Comparison of ENCODE assay signal across 8 cellular contexts in the genomic region with DNA sequence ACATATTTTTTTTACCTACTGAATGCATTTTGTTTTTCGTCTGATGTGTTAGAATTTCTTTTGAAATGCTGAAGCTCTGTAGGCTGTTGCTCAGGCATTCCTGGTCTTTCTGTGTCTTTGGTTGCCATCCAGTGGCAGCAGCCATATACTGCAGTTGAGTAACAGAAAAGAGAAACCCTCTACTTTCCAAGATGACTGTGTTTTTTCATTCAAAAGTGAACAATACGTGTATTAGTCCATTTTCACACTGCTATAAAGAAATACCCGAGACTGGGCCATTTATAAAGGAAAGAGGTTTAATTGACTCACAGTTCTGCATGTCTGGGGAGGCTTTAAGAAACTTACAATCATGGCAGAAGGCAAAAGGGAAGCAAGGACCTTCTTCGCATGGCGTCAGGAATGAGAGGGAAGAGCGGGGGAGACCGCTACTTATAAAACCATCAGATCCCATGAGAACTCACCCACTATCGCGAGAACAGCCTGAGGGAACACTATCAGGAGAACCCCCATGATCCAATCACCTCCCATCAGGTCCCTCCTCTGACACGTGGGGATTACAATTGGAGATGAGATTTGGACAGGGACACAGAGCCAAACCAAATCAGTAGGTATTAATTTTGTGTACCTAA. TPM values are rescaled to one million over a fixed set of nuclear protein-coding genes. Genes with fewer than 3 reads are reported as not detected.
DNase-seq lines count a peak whose midpoint lies in the region; ATAC-seq and TF ChIP-seq lines count a peak whose summit lies in the region.

No MANE protein-coding gene starts in this region.

- intact Hi-C loops in CD4-positive, alpha-beta memory T cell (cut with micrococcal nuclease): loop anchor here (1.0 to 5.0 kb wide), 6 partner anchors 221 to 526 kb away; a partner anchor contains a TSS
- intact Hi-C loops in head of caudate nucleus (cut with DNase I): no loop called here

- ATAC-seq in GM19351 (IDR thresholded peaks at IDR 0.05; ENCODE audit: unreplicated experiment): peak; percentile 42
- ATAC-seq in activated naive CD8-positive, alpha-beta T cell treated with anti-CD3 and anti-CD28 coated beads, Interleukin-2, amount 10 ng/mL, durations not matched to agents 7 days and 5 days (ENCODE audit: low read depth): peak; percentile 28

- peaks cover 0 to 3% of the 10 kb centered on the region in 2 donors for H3K36me3 Mint-ChIP-seq in CD4-positive, alpha-beta memory T cell
- H3K36me3 Mint-ChIP-seq in activated naive CD8-positive, alpha-beta T cell treated with anti-CD3 and anti-CD28 coated beads, Interleukin-2, amount 10 ng/mL, durations not matched to agents 7 days and 5 days: no peaks in the 10 kb centered on the region
- no peaks in the 10 kb centered on the region for H3K36me3 Mint-ChIP-seq in progenitor cell of endocrine pancreas (ENCODE audit: insufficient read depth)

- no peak overlapping the region for H3K4me3 ChIP-seq in CD4-positive, alpha-beta memory T cell (ENCODE audit: low read length in 2 of 2)

- in situ Hi-C loops in SK-MEL-5 (cut with HindIII; ENCODE audit: low pct_unique_long_range_greater_than_20kb, low sequenced_read_pairs): no loop called here

- peak overlapping the region; percentile 42 to 82 (median 71) for H3K4me3 Mint-ChIP-seq in CD4-positive, alpha-beta memory T cell
- peak overlapping the region; percentile 84 for H3K4me3 Mint-ChIP-seq in activated naive CD8-positive, alpha-beta T cell treated with anti-CD3 and anti-CD28 coated beads, Interleukin-2, amount 10 ng/mL, durations not matched to agents 7 days and 5 days
- H3K4me3 Mint-ChIP-seq in progenitor cell of endocrine pancreas (ENCODE audit: low read depth): peak overlapping the region; percentile 46

- peaks cover 11% of the 10 kb centered on the region for H3K4me1 ChIP-seq in CD4-positive, alpha-beta memory T cell (ENCODE audit: insufficient read depth, low read length)

- no peaks in the 10 kb centered on the region for H3K36me3 ChIP-seq in CD4-positive, alpha-beta memory T cell (ENCODE audit: insufficient read depth, low read length)

- DNase-seq in CD4-positive, alpha-beta memory T cell: peak; percentile 67 to 72 (median 68)
- DNase-seq in LoVo (ENCODE audit: low spot score) (peak; percentile 58), SK-MEL-5 (ENCODE audit: low read depth, low spot score) (peak; percentile 92), head of caudate nucleus (peak in 39 of 42 donors; percentile 28 to 84 (median 68)), progenitor cell of endocrine pancreas (ENCODE audit: low spot score, unreplicated experiment) (no peak), HPDE6-E6E7 (ENCODE audit: extremely low spot score) (no peak)
- DNase-seq in activated naive CD8-positive, alpha-beta T cell treated with anti-CD3 and anti-CD28 coated beads, Interleukin-2, amount 10 ng/mL, durations not matched to agents 7 days and 5 days: no peak

- POLR2A ChIA-PET in CD4-positive, alpha-beta memory T cell (lab: Charles Lee; ENCODE audit: partially characterized antibody): interaction anchor here (1.0 to 1.9 kb wide), 4 partner anchors 220 to 347 kb away, joined by 3 to 5 read pairs (median 4); a partner anchor contains a TSS
- POLR2A ChIA-PET in activated naive CD8-positive, alpha-beta T cell treated with anti-CD3 and anti-CD28 coated beads, Interleukin-2, amount 10 ng/mL, durations not matched to agents 7 days and 5 days (lab: Charles Lee): interaction anchor here (0.6 to 1.2 kb wide), 5 partner anchors 73 to 526 kb away, joined by 3 to 4 read pairs (median 3); a partner anchor contains a TSS

- peak; percentile 78 for TF ChIP-seq CTCF in progenitor cell of endocrine pancreas (IDR thresholded peaks at IDR 0.05; ENCODE audit: unreplicated experiment)

- peak overlapping the region in 4 of 7 donors; percentile 1 to 82 (median 64) for H3K27ac Mint-ChIP-seq in CD4-positive, alpha-beta memory T cell
- no peak overlapping the region for H3K27ac Mint-ChIP-seq in activated naive CD8-positive, alpha-beta T cell treated with anti-CD3 and anti-CD28 coated beads, Interleukin-2, amount 10 ng/mL, durations not matched to agents 7 days and 5 days
- H3K27ac Mint-ChIP-seq in progenitor cell of endocrine pancreas: peak overlapping the region; percentile 87

- no peak overlapping the region for H3K27ac ChIP-seq in CD4-positive, alpha-beta memory T cell (ENCODE audit: low read depth, low read length)

- CTCF ChIA-PET in CD4-positive, alpha-beta memory T cell (lab: Charles Lee; ENCODE audit: partially characterized antibody): interaction anchor here (0.7 to 2.2 kb wide), 22 partner anchors 18 to 850 kb away, joined by 3 to 27 read pairs (median 4); a partner anchor contains a TSS

- no peaks in the 10 kb centered on the region for H3K27me3 ChIP-seq in CD4-positive, alpha-beta memory T cell (ENCODE audit: insufficient read depth, low read length)

- no peaks in the 10 kb centered on the region for H3K9me3 ChIP-seq in CD4-positive, alpha-beta memory T cell (ENCODE audit: control insufficient read depth in 1 of 2, low read length in 2 of 2)

- peaks cover 0 to 5% of the 10 kb centered on the region in 2 donors for H3K27me3 Mint-ChIP-seq in CD4-positive, alpha-beta memory T cell
- H3K27me3 Mint-ChIP-seq in activated naive CD8-positive, alpha-beta T cell treated with anti-CD3 and anti-CD28 coated beads, Interleukin-2, amount 10 ng/mL, durations not matched to agents 7 days and 5 days: peaks cover 53% of the 10 kb centered on the region
- peaks cover 50% of the 10 kb centered on the region for H3K27me3 Mint-ChIP-seq in progenitor cell of endocrine pancreas

- no peaks in the 10 kb centered on the region for H3K9me3 Mint-ChIP-seq in CD4-positive, alpha-beta memory T cell
- no peaks in the 10 kb centered on the region for H3K9me3 Mint-ChIP-seq in activated naive CD8-positive, alpha-beta T cell treated with anti-CD3 and anti-CD28 coated beads, Interleukin-2, amount 10 ng/mL, durations not matched to agents 7 days and 5 days
- H3K9me3 Mint-ChIP-seq in progenitor cell of endocrine pancreas (ENCODE audit: low read depth): no peaks in the 10 kb centered on the region

- H3K4me1 Mint-ChIP-seq in CD4-positive, alpha-beta memory T cell: peaks cover 4 to 6% (median 5%) of the 10 kb centered on the region in 4 donors
- H3K4me1 Mint-ChIP-seq in activated naive CD8-positive, alpha-beta T cell treated with anti-CD3 and anti-CD28 coated beads, Interleukin-2, amount 10 ng/mL, durations not matched to agents 7 days and 5 days: peaks cover 13% of the 10 kb centered on the region
- H3K4me1 Mint-ChIP-seq in progenitor cell of endocrine pancreas (ENCODE audit: low read depth): peaks cover 2% of the 10 kb centered on the region

RNA-seq across cellular contexts. Expression of a gene that starts 4.7 kb away (rescaled TPM):
- 100 to 1,000 TPM; 332 to 340 TPM for total RNA-seq in CD4-positive, alpha-beta memory T cell
- 1 to 10 TPM; 4.8 to 6.5 TPM for polyA plus RNA-seq in CD4-positive, alpha-beta memory T cell
- 21.1 and 22.8 TPM in 2 replicates for total RNA-seq in SK-MEL-5 (2014; rRNA removed; shearing (Covaris generic))
- polyA plus RNA-seq in SK-MEL-5 (2015; cell fraction: cytosol; rRNA removed): 11.5 and 17.2 TPM in 2 replicates
- polyA plus RNA-seq in SK-MEL-5 (2015; cell fraction: nucleus; rRNA removed): 662 and 692 TPM in 2 replicates
- 100 to 1,000 TPM; 371 to 410 TPM for total RNA-seq in activated naive CD8-positive, alpha-beta T cell treated with anti-CD3 and anti-CD28 coated beads, Interleukin-2, amount 10 ng/mL, durations not matched to agents 7 days and 5 days
- 104 and 123 TPM in 2 replicates for total RNA-seq in progenitor cell of endocrine pancreas

Comparison
In these comparisons a context has a peak if more than half of its experiments do, and no peak if none do; other contexts are left out.
1. DNase-seq: peak in CD4-positive, alpha-beta memory T cell (5 of 5), LoVo (single experiment), SK-MEL-5 (single experiment) and head of caudate nucleus (39 of 42); none in activated naive CD8-positive, alpha-beta T cell treated with anti-CD3 and anti-CD28 coated beads, Interleukin-2, amount 10 ng/mL, durations not matched to agents 7 days and 5 days (single experiment), progenitor cell of endocrine pancreas (single experiment) and HPDE6-E6E7 (single experiment).
2. Peak in every context shown above with its lines, with median percentiles within 50 percentile points of each other: H3K4me3 Mint-ChIP-seq.